ENCODE assay signal across 8 cellular contexts in the genomic region with DNA sequence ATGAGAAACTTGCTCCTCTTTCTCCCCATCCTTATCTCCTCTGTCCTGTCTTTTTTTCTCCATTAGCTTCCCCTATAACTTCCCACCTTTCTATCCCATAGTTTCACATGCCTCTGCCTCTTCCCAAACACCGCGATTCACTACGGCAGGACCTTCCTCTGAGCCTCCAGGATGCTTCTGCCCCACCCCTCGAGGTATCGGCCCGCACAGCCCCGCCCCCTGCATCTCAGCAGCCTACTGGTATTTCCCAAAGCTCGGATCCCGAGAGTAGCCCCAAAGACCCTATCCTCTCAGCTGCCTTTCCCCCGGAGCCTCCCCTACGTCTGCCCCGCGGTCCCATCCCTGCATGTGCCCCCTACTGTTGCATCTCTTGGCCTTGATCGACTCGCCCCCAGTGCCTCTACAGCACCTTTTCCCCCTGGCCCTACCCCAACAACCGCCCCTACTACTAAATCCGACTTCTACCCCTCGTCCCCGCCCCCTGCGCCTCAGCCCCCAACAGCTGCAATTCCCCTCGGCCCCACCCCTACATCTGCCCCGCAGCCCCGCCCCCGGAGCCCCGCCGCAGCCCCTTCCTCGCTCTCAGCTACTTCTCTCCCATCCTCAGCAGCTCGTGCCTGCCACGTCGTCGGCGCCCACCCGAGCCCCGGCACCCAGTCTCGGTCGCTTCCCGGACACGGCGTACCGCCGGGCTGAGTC. TPM values are rescaled to one million over a fixed set of nuclear protein-coding genes. Genes with fewer than 3 reads are reported as not detected.
DNase-seq lines count a peak whose midpoint lies in the region; FAIRE-seq and TF ChIP-seq lines count a peak whose summit lies in the region.

No MANE protein-coding gene starts in this region.

- H3K36me3 Mint-ChIP-seq in T-helper 2 cell treated with Interferon-gamma antibody and Interleukin-4, amounts not matched to agents 5 μg/mL and 100 μg/mL, for 36 hours (ENCODE audit: low read depth), result peaks cover 7% of the 10 kb centered on the region
- H3K36me3 Mint-ChIP-seq in MCF 10A (ENCODE audit: insufficient read depth, unreplicated experiment), result peaks cover 29% of the 10 kb centered on the region

- POLR2A ChIA-PET in MCF 10A (lab: Yijun Ruan, JAX), result interaction anchor here (0.6 to 6.0 kb wide), 41 partner anchors 10 to 194 kb away, joined by 3 to 179 read pairs (median 8); partner anchors contain the start of genes ANKRD34A, ANKRD35, ITGA10 and LIX1L

- peak; percentile 36 to 54 for DNase-seq in activated CD8-positive, alpha-beta memory T cell treated with anti-CD3 and anti-CD28 coated beads for 1 hour (ENCODE audit: extremely low read depth in 1 of 2, low read depth in 1 of 2)
- no peak for DNase-seq in activated CD8-positive, alpha-beta memory T cell treated with anti-CD3 and anti-CD28 coated beads, Interleukin-2, amount 50 U/mL, for 48 hours
- DNase-seq in Jurkat, Clone E6-1 (ENCODE audit: low read depth, low spot score), result peak; percentile 59
- DNase-seq in T-helper 2 cell treated with Interferon-gamma antibody and Interleukin-4, amounts not matched to agents 5 μg/mL and 100 μg/mL, for 36 hours (ENCODE audit: low spot score), result peak; percentile 33
- DNase-seq in MCF 10A (ENCODE audit: unreplicated experiment) (peak; percentile 43), kidney (peak; percentile 84), cerebellar nuclear complex (lab: John Stamatoyannopoulos, UW) (no peak)
- peak; percentile 30 for DNase-seq in stimulated activated CD4-positive, alpha-beta T cell treated with anti-CD3 and anti-CD28 coated beads, Interleukin-1b, Interleukin-23, amount 100 ng/mL, for 48 hours

- no peak for FAIRE-seq in kidney (lab: Jason Lieb, UNC)

- peaks cover 12% of the 10 kb centered on the region for H3K4me1 Mint-ChIP-seq in T-helper 2 cell treated with Interferon-gamma antibody and Interleukin-4, amounts not matched to agents 5 μg/mL and 100 μg/mL, for 36 hours (ENCODE audit: low read depth)
- peaks cover 21% of the 10 kb centered on the region for H3K4me1 Mint-ChIP-seq in MCF 10A (ENCODE audit: insufficient read depth, unreplicated experiment)

- H3K27me3 Mint-ChIP-seq in T-helper 2 cell treated with Interferon-gamma antibody and Interleukin-4, amounts not matched to agents 5 μg/mL and 100 μg/mL, for 36 hours (ENCODE audit: low read depth), result peaks cover 5% of the 10 kb centered on the region
- no peaks in the 10 kb centered on the region for H3K27me3 Mint-ChIP-seq in MCF 10A (ENCODE audit: insufficient read depth, unreplicated experiment)

- no peaks in the 10 kb centered on the region for H3K9me3 Mint-ChIP-seq in T-helper 2 cell treated with Interferon-gamma antibody and Interleukin-4, amounts not matched to agents 5 μg/mL and 100 μg/mL, for 36 hours
- no peaks in the 10 kb centered on the region for H3K9me3 Mint-ChIP-seq in MCF 10A (ENCODE audit: unreplicated experiment)

- intact Hi-C loops in MCF 10A (cut with micrococcal nuclease), result loop anchor here (5.0 to 10.0 kb wide), 2 partner anchors 116 to 154 kb away; no protein-coding TSS in a partner anchor
- intact Hi-C loops in kidney (cut with DNase I), result no loop called here

- H3K9me3 ChIP-seq in kidney (ENCODE audit: control insufficient read depth in 1 of 2, low read length in 2 of 2), result no peaks in the 10 kb centered on the region

- TF ChIP-seq CTCF in MCF 10A (IDR thresholded peaks at IDR 0.05; ENCODE audit: unreplicated experiment) (no peak), kidney (IDR thresholded peaks at IDR 0.05; ENCODE audit: borderline replicate concordance, extremely low read depth, insufficient read depth) (no peak)

- peak overlapping the region; percentile 98 for H3K4me3 Mint-ChIP-seq in T-helper 2 cell treated with Interferon-gamma antibody and Interleukin-4, amounts not matched to agents 5 μg/mL and 100 μg/mL, for 36 hours
- H3K4me3 Mint-ChIP-seq in MCF 10A (ENCODE audit: unreplicated experiment), result peak overlapping the region; percentile 99

- CTCF ChIA-PET in MCF 10A (lab: Yijun Ruan, JAX), result interaction anchor here (0.6 to 8.0 kb wide), 21 partner anchors 11 to 174 kb away, joined by 3 to 184 read pairs (median 6); partner anchors contain the start of genes ANKRD34A, ITGA10, LIX1L and NUDT17

- peak overlapping the region; percentile 55 for H3K27ac Mint-ChIP-seq in T-helper 2 cell treated with Interferon-gamma antibody and Interleukin-4, amounts not matched to agents 5 μg/mL and 100 μg/mL, for 36 hours
- H3K27ac Mint-ChIP-seq in MCF 10A (ENCODE audit: low read depth, unreplicated experiment), result peak overlapping the region; percentile 86

- peaks cover 0 to 9% of the 10 kb centered on the region in 2 donors for H3K4me1 ChIP-seq in kidney (ENCODE audit: control insufficient read depth in 1 of 2, insufficient read depth in 1 of 2, low read depth in 1 of 2, low read length in 2 of 2)

- peaks cover 21% of the 10 kb centered on the region in 2 donors for H3K36me3 ChIP-seq in kidney (ENCODE audit: control insufficient read depth in 1 of 2, insufficient read depth in 2 of 2, low read length in 2 of 2)

- H3K9ac ChIP-seq in kidney (ENCODE audit: low read length in 2 of 2), result peak overlapping the region in 1 of 2 donors; percentile 24

- BruUV-seq in MCF 10A (replicated peaks; lab: Mats Ljungman, UMichigan), result no TSS peak

- H3K27ac ChIP-seq in kidney (ENCODE audit: low read depth in 2 of 2, low read length in 2 of 2), result peak overlapping the region in 1 of 2 donors; percentile 89

- H3K4me3 ChIP-seq in Jurkat, Clone E6-1 (ENCODE audit: low read length), result peak overlapping the region; percentile 82
- peak overlapping the region; percentile 80 to 87 for H3K4me3 ChIP-seq in kidney (ENCODE audit: low read length in 2 of 2)

RNA-seq across cellular contexts. Expression of gene PIAS3, which starts 0.5 kb away (rescaled TPM):
- 19.8 TPM for polyA plus RNA-seq in Jurkat, Clone E6-1 (2012; ENCODE audit: insufficient read depth, insufficient read length)
- 34.3 and 36.9 TPM in 2 replicates for total RNA-seq in MCF 10A (2022)
- total RNA-seq in kidney, result 36.9 TPM
- polyA plus RNA-seq in kidney (ENCODE audit: insufficient read depth, low read depth, low replicate concordance), result 12.5 TPM

RNA-seq across cellular contexts. Expression of gene NUDT17, which starts 13.0 kb away (rescaled TPM):
- polyA plus RNA-seq in Jurkat, Clone E6-1 (2012; ENCODE audit: insufficient read depth, insufficient read length), result 15.3 TPM
- total RNA-seq in MCF 10A (2022) (3.7 and 4.6 TPM in 2 replicates), kidney (3.8 TPM)
- 5.5 TPM for polyA plus RNA-seq in kidney (ENCODE audit: insufficient read depth, low read depth, low replicate concordance)

RNA-seq across cellular contexts. Expression of gene ANKRD35, which starts 27.3 kb away (rescaled TPM):
- not detected for polyA plus RNA-seq in Jurkat, Clone E6-1 (2012; ENCODE audit: insufficient read depth, insufficient read length)
- total RNA-seq in MCF 10A (2022) (0.29 TPM in 1 of 2 replicates, not detected in the other), kidney (1.2 TPM)
- 0.71 TPM for polyA plus RNA-seq in kidney (ENCODE audit: insufficient read depth, low read depth, low replicate concordance)

RNA-seq across cellular contexts. Expression of gene POLR3C, which starts 34.4 kb away (rescaled TPM):
- 38.2 TPM for polyA plus RNA-seq in Jurkat, Clone E6-1 (2012; ENCODE audit: insufficient read depth, insufficient read length)
- total RNA-seq in MCF 10A (2022), result 67.9 and 96.8 TPM in 2 replicates
- total RNA-seq in kidney, result 30.0 TPM
- polyA plus RNA-seq in kidney (ENCODE audit: insufficient read depth, low read depth, low replicate concordance), result 16.1 TPM

RNA-seq across cellular contexts. Expression of gene RNF115, which starts 34.5 kb away (rescaled TPM):
- 13.1 TPM for polyA plus RNA-seq in Jurkat, Clone E6-1 (2012; ENCODE audit: insufficient read depth, insufficient read length)
- total RNA-seq in MCF 10A (2022), result 16.8 and 19.5 TPM in 2 replicates
- total RNA-seq in kidney, result 18.0 TPM
- 12.3 TPM for polyA plus RNA-seq in kidney (ENCODE audit: insufficient read depth, low read depth, low replicate concordance)

Comparison
In these comparisons a context has a peak if more than half of its experiments do, and no peak if none do; other contexts are left out.
1. DNase-seq: peak in activated CD8-positive, alpha-beta memory T cell treated with anti-CD3 and anti-CD28 coated beads for 1 hour (2 of 2), Jurkat, Clone E6-1 (single experiment), T-helper 2 cell treated with Interferon-gamma antibody and Interleukin-4, amounts not matched to agents 5 μg/mL and 100 μg/mL, for 36 hours (single experiment), MCF 10A (single experiment), kidney (single experiment) and stimulated activated CD4-positive, alpha-beta T cell treated with anti-CD3 and anti-CD28 coated beads, Interleukin-1b, Interleukin-23, amount 100 ng/mL, for 48 hours (single experiment); none in activated CD8-positive, alpha-beta memory T cell treated with anti-CD3 and anti-CD28 coated beads, Interleukin-2, amount 50 U/mL, for 48 hours (single experiment) and cerebellar nuclear complex (0 of 2).